ENCODE assay signal across 13 cellular contexts in the genomic region with DNA sequence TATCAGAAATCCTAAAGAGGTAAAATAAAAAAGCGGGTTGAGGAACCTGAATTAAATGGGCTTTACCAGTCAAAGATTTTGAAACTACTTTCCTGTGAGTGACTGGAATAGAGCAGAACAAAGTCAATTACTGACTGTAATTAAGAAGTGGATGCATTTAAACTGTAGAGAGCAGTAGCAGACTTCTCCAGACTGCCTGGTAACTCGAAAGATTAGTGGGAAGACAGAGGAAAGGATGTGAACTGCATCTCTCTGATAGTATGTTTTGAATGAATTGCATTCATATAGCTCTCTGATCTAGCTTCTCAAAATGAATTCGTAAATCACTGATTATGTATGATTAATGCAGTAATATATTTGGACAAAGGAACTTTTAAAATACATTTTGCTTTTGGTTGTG.
DNase-seq lines count a peak whose midpoint lies in the region; ATAC-seq and TF ChIP-seq lines count a peak whose summit lies in the region.
"Had no signal": no experiment of that assay in that cellular context is flagged by ENCODE, and none has a peak within 500 bp of the region (broad histone marks: within the 10 kb centered on the region; RNA-seq: fewer than 3 reads in every experiment).

No MANE protein-coding gene starts in this region.

- H3K27me3 ChIP-seq in RWPE2 (ENCODE audit: insufficient read depth, poor library complexity, severe bottlenecking), result no peaks in the 10 kb centered on the region
- H3K27me3 ChIP-seq: sigmoid colon had no signal

- no peaks in the 10 kb centered on the region for H3K4me1 ChIP-seq in RWPE2 (ENCODE audit: insufficient read depth, poor library complexity, severe bottlenecking)
- H3K4me1 ChIP-seq: sigmoid colon had no signal

- no peaks in the 10 kb centered on the region for H3K9me3 ChIP-seq in RWPE2 (ENCODE audit: severe bottlenecking)
- H3K9me3 ChIP-seq: mucosa of descending colon, sigmoid colon had no signal

- in situ Hi-C loops in KBM-7 (cut with MboI; ENCODE audit: low pct_unique_long_range_greater_than_20kb, low sequenced_read_pairs), result no loop called here

- no peaks in the 10 kb centered on the region for H3K9me3 Mint-ChIP-seq in T-helper 2 cell treated with Interferon-gamma antibody and Interleukin-4, amounts not matched to agents 5 μg/mL and 100 μg/mL, for 36 hours
- H3K9me3 Mint-ChIP-seq: activated naive CD4-positive, alpha-beta T cell treated with anti-CD3 and anti-CD28 coated beads for 36 hours had no signal

- TF ChIP-seq CTCF in RWPE2 (IDR thresholded peaks at IDR 0.05; ENCODE audit: poor library complexity, severe bottlenecking) (peak; percentile 13), fibroblast of the aortic adventitia (IDR thresholded peaks at IDR 0.05; ENCODE audit: insufficient read depth, low read length) (peak; percentile 21)

- no peaks in the 10 kb centered on the region for H3K27me3 Mint-ChIP-seq in T-helper 2 cell treated with Interferon-gamma antibody and Interleukin-4, amounts not matched to agents 5 μg/mL and 100 μg/mL, for 36 hours (ENCODE audit: low read depth)

- DNase-seq in NCI-H2171 treated with DMSO at 0.1 percent for 48 hours (lab: John Stamatoyannopoulos, UW), result peak; percentile 19
- no peak for DNase-seq in NCI-H2171 (lab: John Stamatoyannopoulos, UW)
- no peak for DNase-seq in RWPE2 (ENCODE audit: low spot score)
- DNase-seq in fibroblast of the aortic adventitia (ENCODE audit: low read depth), result peak; percentile 17
- peak; percentile 7 for DNase-seq in renal cortical epithelial cell (ENCODE audit: low read depth)
- no peak for DNase-seq in KBM-7
- DNase-seq in T-helper 2 cell treated with Interferon-gamma antibody and Interleukin-4, amounts not matched to agents 5 μg/mL and 100 μg/mL, for 36 hours (ENCODE audit: low spot score), result no peak
- DNase-seq: activated CD4-positive, alpha-beta T cell treated with anti-CD3 and anti-CD28 coated beads, Interleukin-2, amount 50 U/mL, for 4 hours; activated naive CD4-positive, alpha-beta T cell treated with anti-CD3 and anti-CD28 coated beads for 36 hours; mucosa of descending colon; MV-4-11; sigmoid colon had no signal

- no peak overlapping the region for H3K27ac ChIP-seq in RWPE2 (ENCODE audit: poor library complexity, severe bottlenecking)

- H3K4me1 Mint-ChIP-seq in T-helper 2 cell treated with Interferon-gamma antibody and Interleukin-4, amounts not matched to agents 5 μg/mL and 100 μg/mL, for 36 hours (ENCODE audit: low read depth), result peaks cover 2% of the 10 kb centered on the region

- peaks cover 13% of the 10 kb centered on the region for H3K36me3 Mint-ChIP-seq in T-helper 2 cell treated with Interferon-gamma antibody and Interleukin-4, amounts not matched to agents 5 μg/mL and 100 μg/mL, for 36 hours (ENCODE audit: low read depth)

- H3K36me3 ChIP-seq in RWPE2 (ENCODE audit: low read depth), result no peaks in the 10 kb centered on the region
- H3K36me3 ChIP-seq: sigmoid colon had no signal

- H3K4me3 ChIP-seq in RWPE2 (ENCODE audit: severe bottlenecking), result no peak overlapping the region
- H3K4me3 ChIP-seq in fibroblast of the aortic adventitia (ENCODE audit: low read depth, low read length), result no peak overlapping the region
- H3K4me3 ChIP-seq: mucosa of descending colon, sigmoid colon had no signal

- no peak overlapping the region for H3K4me3 Mint-ChIP-seq in T-helper 2 cell treated with Interferon-gamma antibody and Interleukin-4, amounts not matched to agents 5 μg/mL and 100 μg/mL, for 36 hours
- H3K4me3 Mint-ChIP-seq: activated naive CD4-positive, alpha-beta T cell treated with anti-CD3 and anti-CD28 coated beads for 36 hours had no signal

- ATAC-seq in RWPE2 (ENCODE audit: low read depth), result no peak
- ATAC-seq in GM18498 (IDR thresholded peaks at IDR 0.05; ENCODE audit: unreplicated experiment), result no peak
- ATAC-seq: mucosa of descending colon had no signal

- H3K27ac Mint-ChIP-seq in T-helper 2 cell treated with Interferon-gamma antibody and Interleukin-4, amounts not matched to agents 5 μg/mL and 100 μg/mL, for 36 hours, result no peak overlapping the region
- H3K27ac Mint-ChIP-seq: activated naive CD4-positive, alpha-beta T cell treated with anti-CD3 and anti-CD28 coated beads for 36 hours had no signal

Comparison
In these comparisons a context has a peak if more than half of its experiments do, and no peak if none do; other contexts are left out.
1. DNase-seq: peak in NCI-H2171 treated with DMSO at 0.1 percent for 48 hours (single experiment), fibroblast of the aortic adventitia (single experiment) and renal cortical epithelial cell (single experiment); none in NCI-H2171 (single experiment), RWPE2 (single experiment), KBM-7 (single experiment) and T-helper 2 cell treated with Interferon-gamma antibody and Interleukin-4, amounts not matched to agents 5 μg/mL and 100 μg/mL, for 36 hours (single experiment).